In genomic region chr1:225860107-225860506, GRCh38 we compare ENCODE assay signal across 23 cellular contexts. TPM values are rescaled to one million over a fixed set of nuclear protein-coding genes. Genes with fewer than 3 reads are reported as not detected.
DNase-seq lines count a peak whose midpoint lies in the region; ATAC-seq and TF ChIP-seq lines count a peak whose summit lies in the region.
"Had no signal": no experiment of that assay in that cellular context is flagged by ENCODE, and none has a peak within 500 bp of the region (broad histone marks: within the 10 kb centered on the region; RNA-seq: fewer than 3 reads in every experiment).

No MANE protein-coding gene starts in this region.

- peak overlapping the region; percentile 65 for H3K27ac Mint-ChIP-seq in activated naive CD4-positive, alpha-beta T cell treated with anti-CD3 and anti-CD28 coated beads, Interleukin-2, amount 50 U/mL, for 24 hours
- no peak overlapping the region for H3K27ac Mint-ChIP-seq in activated naive CD4-positive, alpha-beta T cell treated with anti-CD3 and anti-CD28 coated beads, Interleukin-2, amount 10 ng/mL, durations not matched to agents 7 days and 5 days
- peak overlapping the region; percentile 52 for H3K27ac Mint-ChIP-seq in activated T-helper 17 cell treated with anti-CD3 and anti-CD28 coated beads, Interleukin-2, amount 50 U/mL, for 72 hours
- peak overlapping the region; percentile 53 for H3K27ac Mint-ChIP-seq in nephron progenitor cell

- H3K27me3 Mint-ChIP-seq in activated naive CD4-positive, alpha-beta T cell treated with anti-CD3 and anti-CD28 coated beads, Interleukin-2, amount 50 U/mL, for 24 hours, result no peaks in the 10 kb centered on the region
- no peaks in the 10 kb centered on the region for H3K27me3 Mint-ChIP-seq in activated naive CD4-positive, alpha-beta T cell treated with anti-CD3 and anti-CD28 coated beads, Interleukin-2, amount 10 ng/mL, durations not matched to agents 7 days and 5 days
- H3K27me3 Mint-ChIP-seq in activated T-helper 17 cell treated with anti-CD3 and anti-CD28 coated beads, Interleukin-2, amount 50 U/mL, for 72 hours, result no peaks in the 10 kb centered on the region
- H3K27me3 Mint-ChIP-seq in nephron progenitor cell (ENCODE audit: low read depth, poor library complexity), result no peaks in the 10 kb centered on the region
- H3K27me3 Mint-ChIP-seq: CD4-positive, CD25-positive, alpha-beta regulatory T cell had no signal

- H3K36me3 Mint-ChIP-seq in activated naive CD4-positive, alpha-beta T cell treated with anti-CD3 and anti-CD28 coated beads, Interleukin-2, amount 50 U/mL, for 24 hours, result peaks cover 3% of the 10 kb centered on the region
- peaks cover 76% of the 10 kb centered on the region for H3K36me3 Mint-ChIP-seq in activated naive CD4-positive, alpha-beta T cell treated with anti-CD3 and anti-CD28 coated beads, Interleukin-2, amount 10 ng/mL, durations not matched to agents 7 days and 5 days
- H3K36me3 Mint-ChIP-seq in activated T-helper 17 cell treated with anti-CD3 and anti-CD28 coated beads, Interleukin-2, amount 50 U/mL, for 72 hours (ENCODE audit: low read depth), result peaks cover 99% of the 10 kb centered on the region
- H3K36me3 Mint-ChIP-seq in nephron progenitor cell (ENCODE audit: low read depth), result peaks cover 21% of the 10 kb centered on the region

- no peak for ATAC-seq in activated T-helper 17 cell treated with anti-CD3 and anti-CD28 coated beads, Interleukin-2, amount 50 U/mL, for 72 hours (replicated peaks)
- ATAC-seq: Panc1 had no signal

- no peak for DNase-seq in activated naive CD4-positive, alpha-beta T cell treated with anti-CD3 and anti-CD28 coated beads, Interleukin-2, amount 10 ng/mL, durations not matched to agents 7 days and 5 days
- DNase-seq in nephron progenitor cell (no peak), amygdala (lab: John Stamatoyannopoulos, UW) (no peak), HUDEP-2 (lab: John Stamatoyannopoulos, UW; ENCODE audit: unreplicated experiment in 76 of 76) (no peak)
- DNase-seq: CD4-positive, CD25-positive, alpha-beta regulatory T cell; GM23248; H7; NCI-H1092; NCI-H1417 treated with DMSO at 0.1 percent for 48 hours; NCI-H1694 treated with DMSO at 0.1 percent for 48 hours; NCI-H2081 treated with DMSO at 0.1 percent for 48 hours; NCI-H2171; NCI-H226; NCI-H510A; NCI-H69; SIG-M5 had no signal

- no peak overlapping the region for H3K4me3 Mint-ChIP-seq in activated naive CD4-positive, alpha-beta T cell treated with anti-CD3 and anti-CD28 coated beads, Interleukin-2, amount 50 U/mL, for 24 hours
- H3K4me3 Mint-ChIP-seq in activated naive CD4-positive, alpha-beta T cell treated with anti-CD3 and anti-CD28 coated beads, Interleukin-2, amount 10 ng/mL, durations not matched to agents 7 days and 5 days, result no peak overlapping the region
- H3K4me3 Mint-ChIP-seq in activated T-helper 17 cell treated with anti-CD3 and anti-CD28 coated beads, Interleukin-2, amount 50 U/mL, for 72 hours, result no peak overlapping the region
- H3K4me3 Mint-ChIP-seq in nephron progenitor cell, result no peak overlapping the region
- H3K4me3 Mint-ChIP-seq: CD4-positive, CD25-positive, alpha-beta regulatory T cell had no signal

- H3K4me1 Mint-ChIP-seq in activated naive CD4-positive, alpha-beta T cell treated with anti-CD3 and anti-CD28 coated beads, Interleukin-2, amount 50 U/mL, for 24 hours, result peaks cover 19% of the 10 kb centered on the region
- H3K4me1 Mint-ChIP-seq in activated naive CD4-positive, alpha-beta T cell treated with anti-CD3 and anti-CD28 coated beads, Interleukin-2, amount 10 ng/mL, durations not matched to agents 7 days and 5 days, result peaks cover 17% of the 10 kb centered on the region
- peaks cover 14% of the 10 kb centered on the region for H3K4me1 Mint-ChIP-seq in activated T-helper 17 cell treated with anti-CD3 and anti-CD28 coated beads, Interleukin-2, amount 50 U/mL, for 72 hours
- peaks cover 6% of the 10 kb centered on the region for H3K4me1 Mint-ChIP-seq in nephron progenitor cell

- peak overlapping the region; percentile 6 for H3K27ac ChIP-seq in temporal lobe (ENCODE audit: low read depth, low read length)
- H3K27ac ChIP-seq: BLaER1, GM23248, HL-60, RWPE1 had no signal

- CTCF ChIA-PET in activated naive CD4-positive, alpha-beta T cell treated with anti-CD3 and anti-CD28 coated beads, Interleukin-2, amount 10 ng/mL, durations not matched to agents 7 days and 5 days (lab: Charles Lee), result interaction anchor here (1.6 kb wide), 1 partner anchor 16 kb away, joined by 3 read pairs; no protein-coding TSS in a partner anchor

- TF ChIP-seq CTCF in nephron progenitor cell (IDR thresholded peaks at IDR 0.05), result no peak

- H3K9me3 Mint-ChIP-seq in activated naive CD4-positive, alpha-beta T cell treated with anti-CD3 and anti-CD28 coated beads, Interleukin-2, amount 50 U/mL, for 24 hours, result no peaks in the 10 kb centered on the region
- H3K9me3 Mint-ChIP-seq in activated naive CD4-positive, alpha-beta T cell treated with anti-CD3 and anti-CD28 coated beads, Interleukin-2, amount 10 ng/mL, durations not matched to agents 7 days and 5 days, result no peaks in the 10 kb centered on the region
- no peaks in the 10 kb centered on the region for H3K9me3 Mint-ChIP-seq in activated T-helper 17 cell treated with anti-CD3 and anti-CD28 coated beads, Interleukin-2, amount 50 U/mL, for 72 hours
- H3K9me3 Mint-ChIP-seq in nephron progenitor cell, result no peaks in the 10 kb centered on the region
- H3K9me3 Mint-ChIP-seq: CD4-positive, CD25-positive, alpha-beta regulatory T cell had no signal

RNA-seq across cellular contexts. Expression of gene TMEM63A, which starts 22.1 kb away (rescaled TPM):
- 100 to 1,000 TPM in 1 of 2 donors, 10 to 100 TPM in 1; 74.9 to 242 TPM for total RNA-seq in activated T-helper 17 cell treated with anti-CD3 and anti-CD28 coated beads, Interleukin-2, amount 50 U/mL, for 72 hours
- total RNA-seq in temporal lobe, result 3.0 TPM

RNA-seq across cellular contexts. Expression of gene LEFTY1, which starts 28.8 kb away (rescaled TPM):
- not detected for total RNA-seq in activated T-helper 17 cell treated with anti-CD3 and anti-CD28 coated beads, Interleukin-2, amount 50 U/mL, for 72 hours
- total RNA-seq in temporal lobe, result 0.74 TPM
- total RNA-seq: GM23248 had no signal

RNA-seq across cellular contexts. Expression of gene EPHX1, which starts 50.2 kb away (rescaled TPM):
- total RNA-seq in activated T-helper 17 cell treated with anti-CD3 and anti-CD28 coated beads, Interleukin-2, amount 50 U/mL, for 72 hours, result 1 to 10 TPM; 1.5 to 1.7 TPM
- 11.1 TPM for total RNA-seq in temporal lobe

Comparison
In these comparisons a context has a peak if more than half of its experiments do, and no peak if none do; other contexts are left out.
1. RNA of gene TMEM63A, which starts 22.1 kb away (total RNA-seq): 74.9 to 242 TPM in activated T-helper 17 cell treated with anti-CD3 and anti-CD28 coated beads, Interleukin-2, amount 50 U/mL, for 72 hours; 3.0 TPM in temporal lobe (single experiment); every median in the first group is over 10 times any median in the second.